ENCODE assay signal across 13 cellular contexts in genomic region chr1:113199718-113200455, GRCh38.
DNase-seq lines count a peak whose midpoint lies in the region; ATAC-seq and TF ChIP-seq lines count a peak whose summit lies in the region.
"Had no signal": no experiment of that assay in that cellular context is flagged by ENCODE, and none has a peak within 500 bp of the region (broad histone marks: within the 10 kb centered on the region; RNA-seq: fewer than 3 reads in every experiment).

No MANE protein-coding gene starts in this region.

- TF ChIP-seq CTCF in astrocyte of the spinal cord (IDR thresholded peaks at IDR 0.05; ENCODE audit: low read depth, low read length) (no peak), lung (IDR thresholded peaks at IDR 0.05; ENCODE audit: control extremely low read depth, extremely low read depth) (no peak)

- in situ Hi-C loops in astrocyte of the spinal cord (cut with HindIII; ENCODE audit: low sequenced_read_pairs), result no loop called here

- DNase-seq in DMS53 treated with DMSO at 0.1 percent for 48 hours (lab: John Stamatoyannopoulos, UW; ENCODE audit: unreplicated experiment), result peak; percentile 9
- peak; percentile 83 to 92 for DNase-seq in NCI-H187 (lab: John Stamatoyannopoulos, UW)
- DNase-seq in astrocyte of the spinal cord (ENCODE audit: low read depth, low spot score), result peak; percentile 5
- peak; percentile 81 for DNase-seq in lung (ENCODE audit: low spot score)
- DNase-seq in HuH-7 (ENCODE audit: low spot score), result no peak
- DNase-seq in NK-92 (lab: John Stamatoyannopoulos, UW; ENCODE audit: unreplicated experiment), result no peak
- DNase-seq in effector CD4-positive, alpha-beta T cell, result no peak
- no peak for DNase-seq in cerebellar nuclear complex (lab: John Stamatoyannopoulos, UW)
- DNase-seq: activated CD4-positive, CD25-positive, alpha-beta regulatory T cell treated with anti-CD3 and anti-CD28 coated beads, Interleukin-2, amount 50 U/mL, for 72 hours; activated T-cell treated with anti-CD3 and anti-CD28 coated beads for 4 hours; AML-193; glutamatergic neuron; NK-92 treated with Interleukin-12 subunit alpha and Interleukin-12 subunit beta, amount 100 ng/mL, for 24 hours had no signal

- WGBS in lung, 2 donors, result 47 to 60% methylated on average over 8 of the region's 8 CpGs

- H3K27ac ChIP-seq in lung (ENCODE audit: low read depth in 1 of 2, low read length in 1 of 2), result no peak overlapping the region

- ATAC-seq in lung (ENCODE audit: insufficient read depth, low FRiP score), result peak; percentile 86

- H3K4me1 ChIP-seq in lung (ENCODE audit: control insufficient read depth in 2 of 2, insufficient read depth in 2 of 2, low read length in 2 of 2), result peaks cover 0 to 8% of the 10 kb centered on the region in 2 donors

- no peaks in the 10 kb centered on the region for H3K36me3 ChIP-seq in lung (ENCODE audit: control insufficient read depth in 2 of 2, insufficient read depth in 2 of 2, low read length in 2 of 2)

- H3K9me3 ChIP-seq in lung (ENCODE audit: control insufficient read depth in 2 of 2, insufficient read depth in 1 of 2, low read length in 1 of 2), result peaks cover 0 to 3% of the 10 kb centered on the region in 2 donors

- no peaks in the 10 kb centered on the region for H3K27me3 ChIP-seq in lung (ENCODE audit: control insufficient read depth, insufficient read depth)

- H3K4me3 ChIP-seq in astrocyte of the spinal cord (ENCODE audit: low read depth, low read length) (no peak overlapping the region), lung (no peak overlapping the region)

Comparison
In these comparisons a context has a peak if more than half of its experiments do, and no peak if none do; other contexts are left out.
1. DNase-seq: peak in DMS53 treated with DMSO at 0.1 percent for 48 hours (single experiment), NCI-H187 (2 of 2), astrocyte of the spinal cord (single experiment) and lung (single experiment); none in HuH-7 (single experiment), NK-92 (single experiment), effector CD4-positive, alpha-beta T cell (single experiment) and cerebellar nuclear complex (0 of 2).